ENCODE assay signal across 10 cellular contexts in genomic region chr9:33140406-33141360, GRCh38. TPM values are rescaled to one million over a fixed set of nuclear protein-coding genes. Genes with fewer than 3 reads are reported as not detected.
DNase-seq lines count a peak whose midpoint lies in the region; ATAC-seq lines count a peak whose summit lies in the region.
"Had no signal": no experiment of that assay in that cellular context is flagged by ENCODE, and none has a peak within 500 bp of the region (broad histone marks: within the 10 kb centered on the region; RNA-seq: fewer than 3 reads in every experiment).

No MANE protein-coding gene starts in this region.

- H3K4me3 Mint-ChIP-seq in T-helper 1 cell treated with Interleukin-12 subunit alpha and Interleukin-12 subunit beta and Interleukin-4 antibody, amounts not matched to agents 30 μg/mL and 1 μg/mL, for 36 hours = peak overlapping the region; percentile 61
- H3K4me3 Mint-ChIP-seq in immature natural killer cell = peak overlapping the region; percentile 82 to 92 (median 87)

- no peaks in the 10 kb centered on the region for H3K27me3 Mint-ChIP-seq in T-helper 1 cell treated with Interleukin-12 subunit alpha and Interleukin-12 subunit beta and Interleukin-4 antibody, amounts not matched to agents 30 μg/mL and 1 μg/mL, for 36 hours (ENCODE audit: low read depth)
- peaks cover 24 to 40% (median 30%) of the 10 kb centered on the region in 3 donors for H3K27me3 Mint-ChIP-seq in immature natural killer cell (ENCODE audit: low read depth in 3 of 3)

- no peak for ATAC-seq in HG02571 (IDR thresholded peaks at IDR 0.05; ENCODE audit: unreplicated experiment)

- H3K4me3 ChIP-seq in SJCRH30 = no peak overlapping the region
- peak overlapping the region in 1 of 2 donors; percentile 15 for H3K4me3 ChIP-seq in stomach smooth muscle (ENCODE audit: low read length in 2 of 2)

- H3K9me3 ChIP-seq in SJCRH30 (replicated peaks) = no peaks in the 10 kb centered on the region
- no peaks in the 10 kb centered on the region for H3K9me3 ChIP-seq in stomach smooth muscle (ENCODE audit: control insufficient read depth in 2 of 2, low read length in 2 of 2)

- peaks cover 72% of the 10 kb centered on the region for H3K4me1 Mint-ChIP-seq in T-helper 1 cell treated with Interleukin-12 subunit alpha and Interleukin-12 subunit beta and Interleukin-4 antibody, amounts not matched to agents 30 μg/mL and 1 μg/mL, for 36 hours (ENCODE audit: low read depth)
- H3K4me1 Mint-ChIP-seq in immature natural killer cell = peaks cover 98 to 100% of the 10 kb centered on the region in 2 donors

- peaks cover 13% of the 10 kb centered on the region for H3K36me3 Mint-ChIP-seq in T-helper 1 cell treated with Interleukin-12 subunit alpha and Interleukin-12 subunit beta and Interleukin-4 antibody, amounts not matched to agents 30 μg/mL and 1 μg/mL, for 36 hours (ENCODE audit: low read depth)
- peaks cover 0 to 9% (median 3%) of the 10 kb centered on the region in 3 donors for H3K36me3 Mint-ChIP-seq in immature natural killer cell

- H3K36me3 ChIP-seq in SJCRH30 (no peaks in the 10 kb centered on the region), stomach smooth muscle (ENCODE audit: control insufficient read depth in 2 of 2, insufficient read depth in 2 of 2, low read length in 2 of 2) (no peaks in the 10 kb centered on the region)

- H3K27ac Mint-ChIP-seq in T-helper 1 cell treated with Interleukin-12 subunit alpha and Interleukin-12 subunit beta and Interleukin-4 antibody, amounts not matched to agents 30 μg/mL and 1 μg/mL, for 36 hours = peak overlapping the region; percentile 93
- H3K27ac Mint-ChIP-seq in immature natural killer cell = peak overlapping the region; percentile 94 to 99 (median 96)

- DNase-seq in T-helper 1 cell = no peak
- peak; percentile 38 to 60 for DNase-seq in SJCRH30
- no peak for DNase-seq in immature natural killer cell
- no peak for DNase-seq in NOMO-1 treated with dmso at 0.1 percent for 144 hours (lab: John Stamatoyannopoulos, UW; ENCODE audit: unreplicated experiment)
- no peak for DNase-seq in mucosa of gallbladder (ENCODE audit: low spot score)
- DNase-seq: ACHN, foreskin melanocyte had no signal

- no peaks in the 10 kb centered on the region for H3K27me3 ChIP-seq in SJCRH30
- no peaks in the 10 kb centered on the region for H3K27me3 ChIP-seq in stomach smooth muscle (ENCODE audit: control insufficient read depth in 1 of 2, insufficient read depth in 2 of 2, low read length in 2 of 2)

- peak overlapping the region; percentile 23 to 62 for H3K9ac ChIP-seq in stomach smooth muscle (ENCODE audit: low read length in 2 of 2)

- H3K4me1 ChIP-seq in SJCRH30 (peaks cover 7% of the 10 kb centered on the region; the same call in 1 of the 2 replicates), stomach smooth muscle (ENCODE audit: control insufficient read depth, insufficient read depth, low read length) (peaks cover 48% of the 10 kb centered on the region)

- no peaks in the 10 kb centered on the region for H3K9me3 Mint-ChIP-seq in T-helper 1 cell treated with Interleukin-12 subunit alpha and Interleukin-12 subunit beta and Interleukin-4 antibody, amounts not matched to agents 30 μg/mL and 1 μg/mL, for 36 hours
- no peaks in the 10 kb centered on the region for H3K9me3 Mint-ChIP-seq in immature natural killer cell

- no peak overlapping the region for H3K27ac ChIP-seq in SJCRH30
- peak overlapping the region; percentile 84 for H3K27ac ChIP-seq in stomach smooth muscle (ENCODE audit: low read length)

RNA-seq across cellular contexts. Expression of gene B4GALT1, which starts 26.5 kb away (rescaled TPM):
- 14.0 and 15.7 TPM in 2 replicates for total RNA-seq in SJCRH30 (2014; rRNA removed; shearing (Covaris generic))
- 10 to 100 TPM; 21.7 to 49.2 (median 44.2) TPM for polyA plus RNA-seq in immature natural killer cell
- total RNA-seq in mucosa of gallbladder = 66.8 TPM

Comparison
In these comparisons a context has a peak if more than half of its experiments do, and no peak if none do; other contexts are left out.
1. DNase-seq: peak in SJCRH30 (2 of 2); none in T-helper 1 cell (0 of 5), immature natural killer cell (0 of 3), NOMO-1 treated with dmso at 0.1 percent for 144 hours (single experiment) and mucosa of gallbladder (single experiment).